ENCODE assay signal across 22 cellular contexts in the genomic region with DNA sequence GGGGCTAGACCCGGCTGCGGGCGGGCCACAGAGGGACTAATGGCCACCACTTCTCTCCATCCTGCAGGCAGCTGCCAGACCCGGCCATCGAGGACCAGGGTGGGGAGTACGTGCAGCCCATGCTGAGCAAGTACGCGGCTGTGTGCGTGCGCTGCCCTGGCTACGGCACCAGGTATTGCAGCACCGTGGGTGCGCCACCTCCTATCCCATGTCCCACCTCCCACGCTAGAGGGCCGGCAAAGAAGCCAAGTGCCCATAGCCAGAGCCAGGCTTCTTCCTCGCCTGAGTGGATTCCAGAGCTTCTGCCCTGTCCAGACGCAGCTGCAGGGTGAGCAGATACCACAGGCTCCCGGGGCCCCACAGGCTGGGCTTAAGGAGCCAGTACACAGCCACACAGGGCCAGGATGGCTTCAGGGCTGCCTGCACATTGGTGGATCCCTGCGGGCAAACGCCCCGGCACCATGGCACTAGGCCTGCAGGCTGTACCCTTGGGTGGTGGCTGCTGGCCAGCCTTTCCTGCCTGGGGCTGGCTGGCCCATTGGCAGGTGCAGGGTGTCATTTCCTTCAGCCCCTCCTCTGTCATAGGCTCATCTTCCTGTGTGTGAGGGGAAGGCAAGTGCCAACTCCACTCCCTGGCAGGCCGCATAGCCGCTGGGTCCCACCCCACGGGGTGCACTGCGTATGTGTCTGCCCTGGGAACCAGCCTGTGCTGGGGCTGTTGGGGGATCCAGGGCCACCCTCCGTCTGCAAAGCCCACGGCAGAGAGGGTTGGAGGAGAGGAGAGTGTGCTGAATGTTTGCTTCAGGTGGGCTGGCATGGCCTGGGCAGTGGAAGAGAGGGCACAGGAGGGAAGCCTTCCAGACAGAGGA. TPM values are rescaled to one million over a fixed set of nuclear protein-coding genes. Genes with fewer than 3 reads are reported as not detected.
DNase-seq lines count a peak whose midpoint lies in the region; ATAC-seq, FAIRE-seq and TF ChIP-seq lines count a peak whose summit lies in the region.
"Had no signal": no experiment of that assay in that cellular context is flagged by ENCODE, and none has a peak within 500 bp of the region (broad histone marks: within the 10 kb centered on the region; RNA-seq: fewer than 3 reads in every experiment).

No MANE protein-coding gene starts in this region.

- H3K9me2 ChIP-seq in GM23338 (ENCODE audit: insufficient read depth), result no peaks in the 10 kb centered on the region

- H3K79me2 ChIP-seq in GM23338 (replicated peaks; ENCODE audit: insufficient read depth) (no peaks in the 10 kb centered on the region), K562 (ENCODE audit: control insufficient read depth, insufficient read depth, low read length) (peaks cover 16% of the 10 kb centered on the region; the same call in 2 of the 3 replicates)

- H4K20me1 ChIP-seq in GM23338 (replicated peaks; ENCODE audit: insufficient read depth), result no peaks in the 10 kb centered on the region
- H4K20me1 ChIP-seq in K562 (replicated peaks; ENCODE audit: control insufficient read depth, insufficient read depth, low read length), result peaks cover 22% of the 10 kb centered on the region; the same call in 1 of the 2 replicates

- ATAC-seq in GM23338 (peak; percentile 56), K562 (no peak), natural killer cell (peak; percentile 24 to 78 (median 74)), HG02642 (IDR thresholded peaks at IDR 0.05; ENCODE audit: poor library complexity, unreplicated experiment) (no peak)
- ATAC-seq: activated naive CD4-positive, alpha-beta T cell treated with anti-CD3 and anti-CD28 coated beads, Interleukin-2, amount 50 U/mL, for 72 hours; GM12878 had no signal

- TF ChIP-seq CTCF in GM23338 (conservative IDR thresholded peaks at IDR 0.05; ENCODE audit: low read depth in 2 of 2) (no peak), K562 (IDR thresholded peaks at IDR 0.05 in 2 of 3, conservative IDR thresholded peaks at IDR 0.05 in 1 of 3; ENCODE audit: insufficient read depth in 2 of 3, low read depth in 1 of 3, low read length in 3 of 3) (peak in 1 of 3 experiments; percentile 45; a peak in 2 of 6 replicates), natural killer cell (IDR thresholded peaks at IDR 0.05) (no peak)

- H3K27me3 Mint-ChIP-seq in GM23338 (ENCODE audit: insufficient read depth, low read depth, poor library complexity) (peaks cover 5% of the 10 kb centered on the region), natural killer cell (ENCODE audit: low read depth in 2 of 2) (no peaks in the 10 kb centered on the region)
- H3K27me3 Mint-ChIP-seq: CD4-positive, CD25-positive, alpha-beta regulatory T cell; progenitor cell of endocrine pancreas had no signal

- 0 out of 2 replicates have a peak, but pooled peaks cover 8% of the 10 kb centered on the region for H3F3A ChIP-seq in GM23338 (replicated peaks; ENCODE audit: low read depth)

- BruUV-seq in K562 (replicated peaks; lab: Mats Ljungman, UMichigan), result no TSS peak

- no peak for TF ChIP-seq POLR2A in K562 (conservative IDR thresholded peaks at IDR 0.05)

- no peak for FAIRE-seq in K562 (lab: Jason Lieb, UNC)
- FAIRE-seq: astrocyte, GM12878, small intestine had no signal

- intact Hi-C loops in K562 (cut with micrococcal nuclease) (no loop called here), natural killer cell (cut with micrococcal nuclease) (no loop called here)

- CTCF ChIA-PET in K562 (lab: Yijun Ruan, JAX; ENCODE audit: low intra/inter-chr PET ratio), result no interaction called here

- POLR2A ChIA-PET in K562 (lab: Yijun Ruan, JAX), result interaction anchor here (0.6 to 5.0 kb wide), 10 partner anchors 7 to 460 kb away, joined by 3 to 77 read pairs (median 4); no protein-coding TSS in a partner anchor

- H3K9ac ChIP-seq in K562 (ENCODE audit: insufficient read depth in 1 of 2, low read depth in 2 of 2, low read length in 2 of 2), result peak overlapping the region in 1 of 2 experiments; percentile 59; a peak in 2 of 4 replicates

- H3K4me3 Mint-ChIP-seq in GM23338, result no peak overlapping the region
- H3K4me3 Mint-ChIP-seq in natural killer cell, result peak overlapping the region; percentile 73
- H3K4me3 Mint-ChIP-seq: CD4-positive, CD25-positive, alpha-beta regulatory T cell; mesothelial cell of epicardium had no signal

- in situ Hi-C loops in K562 (cut with MboI), result no loop called here

- H2AFZ ChIP-seq in GM23338 (no peak overlapping the region), K562 (ENCODE audit: low read depth, low read length) (no peak overlapping the region)

- TF ChIP-seq EP300 in K562 (IDR thresholded peaks at IDR 0.05; ENCODE audit: low read length), result no peak

- no peaks in the 10 kb centered on the region for H3K9me3 ChIP-seq in K562 (replicated peaks; ENCODE audit: control insufficient read depth, insufficient read depth, low read depth, low read length)
- H3K9me3 ChIP-seq: esophagus muscularis mucosa, tibial artery had no signal

- H3K4me3 ChIP-seq in GM23338, result no peak overlapping the region
- no peak overlapping the region for H3K4me3 ChIP-seq in K562
- H3K4me3 ChIP-seq: esophagus muscularis mucosa, GM12878, tibial artery had no signal

- H3K27me3 ChIP-seq in GM23338 (ENCODE audit: insufficient read depth) (no peaks in the 10 kb centered on the region), K562 (ENCODE audit: control insufficient read depth in 2 of 2, insufficient read depth in 2 of 2, low read length in 2 of 2) (no peaks in the 10 kb centered on the region)
- H3K27me3 ChIP-seq: esophagus muscularis mucosa, tibial artery had no signal

- H3K27ac Mint-ChIP-seq in GM23338 (no peak overlapping the region), natural killer cell (peak overlapping the region; percentile 64)
- H3K27ac Mint-ChIP-seq: CD4-positive, CD25-positive, alpha-beta regulatory T cell; mesothelial cell of epicardium; progenitor cell of endocrine pancreas had no signal

- no peaks in the 10 kb centered on the region for H3K4me1 ChIP-seq in GM23338 (ENCODE audit: insufficient read depth)
- peaks cover 18 to 68% of the 10 kb centered on the region in 2 experiments for H3K4me1 ChIP-seq in K562 (replicated peaks in 1 of 2; ENCODE audit: control insufficient read depth in 2 of 2, insufficient read depth in 2 of 2, low read length in 2 of 2)
- H3K4me1 ChIP-seq: esophagus muscularis mucosa, tibial artery had no signal

- peaks cover 21% of the 10 kb centered on the region for H3K9me1 ChIP-seq in K562 (ENCODE audit: control insufficient read depth, insufficient read depth, low read length)

- H3K4me2 ChIP-seq in GM23338 (no peak overlapping the region), K562 (ENCODE audit: insufficient read depth, low read length) (no peak overlapping the region)

- H3K9me3 Mint-ChIP-seq in GM23338 (no peaks in the 10 kb centered on the region), natural killer cell (no peaks in the 10 kb centered on the region)
- H3K9me3 Mint-ChIP-seq: activated naive CD4-positive, alpha-beta T cell treated with anti-CD3 and anti-CD28 coated beads, Interleukin-2, amount 50 U/mL, for 72 hours; CD4-positive, CD25-positive, alpha-beta regulatory T cell; mesothelial cell of epicardium had no signal

- DNase-seq in GM23338 (ENCODE audit: low spot score), result peak; percentile 44
- DNase-seq in K562 (ENCODE audit: extremely low read depth in 1 of 4, low spot score in 3 of 4), result no peak
- DNase-seq in natural killer cell, result no peak
- DNase-seq in NCI-H1092 (lab: John Stamatoyannopoulos, UW), result no peak
- DNase-seq in DMS53 (lab: John Stamatoyannopoulos, UW), result no peak
- DNase-seq: activated CD4-positive, alpha-beta T cell treated with anti-CD3 and anti-CD28 coated beads for 1 hour; CD4-positive, CD25-positive, alpha-beta regulatory T cell; DMS153; NCI-H1694; NCI-H2171 treated with DMSO at 0.1 percent for 48 hours; NCI-H526; small intestine; stimulated activated naive CD4-positive, alpha-beta T cell treated with Interleukin-2 at 50 U/mL for 16 hours; SW 1271; tibial artery had no signal

- H3K27ac ChIP-seq in GM23338 (ENCODE audit: low read depth) (no peak overlapping the region), K562 (ENCODE audit: extremely low read depth, low read depth, low read length) (no peak overlapping the region)
- H3K27ac ChIP-seq: esophagus muscularis mucosa, tibial artery had no signal

- H3K36me3 Mint-ChIP-seq in GM23338 (ENCODE audit: low read depth), result no peaks in the 10 kb centered on the region; the same call in 2 of the 3 replicates
- H3K36me3 Mint-ChIP-seq in natural killer cell, result no peaks in the 10 kb centered on the region
- H3K36me3 Mint-ChIP-seq: activated naive CD4-positive, alpha-beta T cell treated with anti-CD3 and anti-CD28 coated beads, Interleukin-2, amount 50 U/mL, for 72 hours had no signal

- no peak for TF ChIP-seq RAD21 in K562 (CRISPR knock-in tag; conservative IDR thresholded peaks at IDR 0.05 in 1 of 2, IDR thresholded peaks at IDR 0.05 in 1 of 2)

- H3K36me3 ChIP-seq in GM23338 (ENCODE audit: insufficient read depth) (no peaks in the 10 kb centered on the region), K562 (ENCODE audit: control insufficient read depth, insufficient read depth, low read length) (peaks cover 48% of the 10 kb centered on the region)

- no peaks in the 10 kb centered on the region for H3K4me1 Mint-ChIP-seq in GM23338
- peaks cover 23 to 28% of the 10 kb centered on the region in 2 donors for H3K4me1 Mint-ChIP-seq in natural killer cell

- 91% methylated on average over 27 of the region's 27 CpGs for WGBS in K562 (ENCODE audit: insufficient coverage, low coverage, missing lambda C conversion rate)

RNA-seq across cellular contexts. Expression of a gene that starts 16.5 kb away (rescaled TPM):
- total RNA-seq in GM23338 (2014; rRNA removed; shearing (Covaris generic)), result 41.6 and 48.9 TPM in 2 replicates
- polyA plus RNA-seq in GM23338 (2016; fragmentation: Nextera tagmentation; extraction: Ambion mirVana), result 11.4 and 12.2 TPM in 2 replicates
- 638 and 1,105 TPM in 2 replicates for total RNA-seq in K562 (2011; cell fraction: chromatin; rRNA removed; ENCODE audit: low replicate concordance)
- total RNA-seq in K562 (2011; cell fraction: nucleolus; rRNA removed), result 550 and 577 TPM in 2 replicates
- total RNA-seq in K562 (2011; cell fraction: nucleoplasm; rRNA removed), result 502 and 511 TPM in 2 replicates
- total RNA-seq in K562 (2014; rRNA removed), result 107 and 108 TPM in 2 replicates
- total RNA-seq in K562 (2014; rRNA removed; fragmentation: Illumina TruSeq; extraction: Trizol), result 43.7 and 49.4 TPM in 2 replicates
- 80.1 and 81.2 TPM in 2 replicates for total RNA-seq in K562 (2015; rRNA removed; fragmentation: Illumina TruSeq; extraction: Trizol)
- 116 and 119 TPM in 2 replicates for total RNA-seq in K562 (2021)
- 81.8 and 155 TPM in 2 replicates for polyA plus RNA-seq in K562 (2011; rRNA removed)
- 51.2 and 92.7 TPM in 2 replicates for polyA plus RNA-seq in K562 (2011; cell fraction: cytosol; rRNA removed)
- 1,167 and 1,418 TPM in 2 replicates for polyA plus RNA-seq in K562 (2011; cell fraction: nucleus; rRNA removed)
- 76.7 and 85.3 TPM in 2 replicates for polyA plus RNA-seq in K562 (2012)
- polyA plus RNA-seq in K562 (2014; fragmentation: Illumina TruSeq; extraction: Trizol), result 70.4 and 75.0 TPM in 2 replicates
- 1 to 10 TPM; 5.9 to 7.7 TPM for polyA plus RNA-seq in K562 (2014; fragmentation: Nextera tagmentation; extraction: Ambion mirVana)
- 135 and 144 TPM in 2 replicates for polyA plus RNA-seq in K562 (2014; rRNA removed)
- 62.1 and 82.0 TPM in 2 replicates for polyA minus RNA-seq in K562 (2011; rRNA and poly(A)+ RNA removed)
- polyA minus RNA-seq in K562 (2011; cell fraction: cytosol; rRNA and poly(A)+ RNA removed), result 35.2 and 46.4 TPM in 2 replicates
- 210 and 349 TPM in 2 replicates for polyA minus RNA-seq in K562 (2011; cell fraction: nucleus; rRNA and poly(A)+ RNA removed)
- 10 to 100 TPM; 45.3 to 64.7 (median 64.0) TPM for total RNA-seq in natural killer cell

RNA-seq across cellular contexts. Expression of a gene that starts 42.6 kb away (rescaled TPM):
- 15.0 and 20.2 TPM in 2 replicates for total RNA-seq in GM23338 (2014; rRNA removed; shearing (Covaris generic))
- polyA plus RNA-seq in GM23338 (2016; fragmentation: Nextera tagmentation; extraction: Ambion mirVana), result 6.7 and 6.9 TPM in 2 replicates
- total RNA-seq in K562 (2011; cell fraction: chromatin; rRNA removed; ENCODE audit: low replicate concordance), result 160 and 395 TPM in 2 replicates
- total RNA-seq in K562 (2011; cell fraction: nucleolus; rRNA removed), result 227 and 229 TPM in 2 replicates
- total RNA-seq in K562 (2011; cell fraction: nucleoplasm; rRNA removed), result 196 and 211 TPM in 2 replicates
- total RNA-seq in K562 (2014; rRNA removed), result 70.1 and 95.8 TPM in 2 replicates
- 36.1 and 45.9 TPM in 2 replicates for total RNA-seq in K562 (2014; rRNA removed; fragmentation: Illumina TruSeq; extraction: Trizol)
- total RNA-seq in K562 (2015; rRNA removed; fragmentation: Illumina TruSeq; extraction: Trizol), result 55.8 and 57.2 TPM in 2 replicates
- 94.1 and 97.3 TPM in 2 replicates for total RNA-seq in K562 (2021)
- 94.9 and 115 TPM in 2 replicates for polyA plus RNA-seq in K562 (2011; rRNA removed)
- 157 and 209 TPM in 2 replicates for polyA plus RNA-seq in K562 (2011; cell fraction: cytosol; rRNA removed)
- polyA plus RNA-seq in K562 (2011; cell fraction: nucleus; rRNA removed), result 157 and 195 TPM in 2 replicates
- polyA plus RNA-seq in K562 (2012), result 68.2 and 73.0 TPM in 2 replicates
- 88.3 and 89.4 TPM in 2 replicates for polyA plus RNA-seq in K562 (2014; fragmentation: Illumina TruSeq; extraction: Trizol)
- polyA plus RNA-seq in K562 (2014; fragmentation: Nextera tagmentation; extraction: Ambion mirVana), result 10 to 100 TPM; 15.5 to 17.5 TPM
- 89.6 and 92.5 TPM in 2 replicates for polyA plus RNA-seq in K562 (2014; rRNA removed)
- 130 and 186 TPM in 2 replicates for polyA minus RNA-seq in K562 (2011; rRNA and poly(A)+ RNA removed)
- polyA minus RNA-seq in K562 (2011; cell fraction: cytosol; rRNA and poly(A)+ RNA removed), result 73.2 and 76.1 TPM in 2 replicates
- 63.1 and 85.0 TPM in 2 replicates for polyA minus RNA-seq in K562 (2011; cell fraction: nucleus; rRNA and poly(A)+ RNA removed)
- total RNA-seq in natural killer cell, result 10 to 100 TPM; 33.3 to 53.0 (median 46.2) TPM

RNA-seq across cellular contexts. Expression of a gene that starts 46.9 kb away (rescaled TPM):
- total RNA-seq in GM23338 (2014; rRNA removed; shearing (Covaris generic)), result 87.3 and 122 TPM in 2 replicates
- 15.3 and 15.6 TPM in 2 replicates for polyA plus RNA-seq in GM23338 (2016; fragmentation: Nextera tagmentation; extraction: Ambion mirVana)
- 114 and 328 TPM in 2 replicates for total RNA-seq in K562 (2011; cell fraction: chromatin; rRNA removed; ENCODE audit: low replicate concordance)
- 214 and 270 TPM in 2 replicates for total RNA-seq in K562 (2011; cell fraction: nucleolus; rRNA removed)
- 106 and 131 TPM in 2 replicates for total RNA-seq in K562 (2011; cell fraction: nucleoplasm; rRNA removed)
- 49.3 and 54.2 TPM in 2 replicates for total RNA-seq in K562 (2014; rRNA removed)
- 2.2 and 4.5 TPM in 2 replicates for total RNA-seq in K562 (2014; rRNA removed; fragmentation: Illumina TruSeq; extraction: Trizol)
- total RNA-seq in K562 (2015; rRNA removed; fragmentation: Illumina TruSeq; extraction: Trizol), result 13.3 and 15.6 TPM in 2 replicates
- 46.5 and 50.6 TPM in 2 replicates for total RNA-seq in K562 (2021)
- 35.2 and 71.6 TPM in 2 replicates for polyA plus RNA-seq in K562 (2011; rRNA removed)
- polyA plus RNA-seq in K562 (2011; cell fraction: cytosol; rRNA removed), result 134 and 673 TPM in 2 replicates
- polyA plus RNA-seq in K562 (2011; cell fraction: nucleus; rRNA removed), result 407 and 424 TPM in 2 replicates
- polyA plus RNA-seq in K562 (2012), result 30.0 and 31.2 TPM in 2 replicates
- polyA plus RNA-seq in K562 (2014; fragmentation: Illumina TruSeq; extraction: Trizol), result 8.0 and 15.9 TPM in 2 replicates
- polyA plus RNA-seq in K562 (2014; fragmentation: Nextera tagmentation; extraction: Ambion mirVana), result under 1 TPM; 0.03 to 0.17 TPM
- polyA plus RNA-seq in K562 (2014; rRNA removed), result 42.5 and 97.4 TPM in 2 replicates
- 15.1 and 15.6 TPM in 2 replicates for polyA minus RNA-seq in K562 (2011; rRNA and poly(A)+ RNA removed)
- polyA minus RNA-seq in K562 (2011; cell fraction: cytosol; rRNA and poly(A)+ RNA removed), result 24.6 and 52.4 TPM in 2 replicates
- polyA minus RNA-seq in K562 (2011; cell fraction: nucleus; rRNA and poly(A)+ RNA removed), result 96.8 and 145 TPM in 2 replicates
- total RNA-seq in natural killer cell, result 10 to 100 TPM; 37.8 to 62.0 (median 38.7) TPM

RNA-seq across cellular contexts. Expression of a gene that starts 52.4 kb away (rescaled TPM):
- total RNA-seq in GM23338 (2014; rRNA removed; shearing (Covaris generic)), result 987 and 1,206 TPM in 2 replicates
- polyA plus RNA-seq in GM23338 (2016; fragmentation: Nextera tagmentation; extraction: Ambion mirVana), result 988 and 1,014 TPM in 2 replicates
- 525 and 801 TPM in 2 replicates for total RNA-seq in K562 (2011; cell fraction: chromatin; rRNA removed; ENCODE audit: low replicate concordance)
- 523 and 591 TPM in 2 replicates for total RNA-seq in K562 (2011; cell fraction: nucleolus; rRNA removed)
- 545 and 554 TPM in 2 replicates for total RNA-seq in K562 (2011; cell fraction: nucleoplasm; rRNA removed)
- total RNA-seq in K562 (2014; rRNA removed), result 2,045 and 2,260 TPM in 2 replicates
- total RNA-seq in K562 (2014; rRNA removed; fragmentation: Illumina TruSeq; extraction: Trizol), result 1,191 and 1,409 TPM in 2 replicates
- total RNA-seq in K562 (2015; rRNA removed; fragmentation: Illumina TruSeq; extraction: Trizol), result 1,591 and 1,659 TPM in 2 replicates
- 1,289 and 1,311 TPM in 2 replicates for total RNA-seq in K562 (2021)
- polyA plus RNA-seq in K562 (2011; rRNA removed), result 1,082 and 1,351 TPM in 2 replicates
- polyA plus RNA-seq in K562 (2011; cell fraction: cytosol; rRNA removed), result 950 and 1,655 TPM in 2 replicates
- 1,008 and 1,512 TPM in 2 replicates for polyA plus RNA-seq in K562 (2011; cell fraction: nucleus; rRNA removed)
- polyA plus RNA-seq in K562 (2012), result 795 and 1,074 TPM in 2 replicates
- polyA plus RNA-seq in K562 (2014; fragmentation: Illumina TruSeq; extraction: Trizol), result 1,518 and 1,621 TPM in 2 replicates
- polyA plus RNA-seq in K562 (2014; fragmentation: Nextera tagmentation; extraction: Ambion mirVana), result 100 to 1,000 TPM; 162 to 207 TPM
- 2,237 and 2,891 TPM in 2 replicates for polyA plus RNA-seq in K562 (2014; rRNA removed)
- 896 and 959 TPM in 2 replicates for polyA minus RNA-seq in K562 (2011; rRNA and poly(A)+ RNA removed)
- polyA minus RNA-seq in K562 (2011; cell fraction: cytosol; rRNA and poly(A)+ RNA removed), result 618 and 835 TPM in 2 replicates
- polyA minus RNA-seq in K562 (2011; cell fraction: nucleus; rRNA and poly(A)+ RNA removed), result 183 and 414 TPM in 2 replicates
- total RNA-seq in natural killer cell, result 10 to 100 TPM; 54.0 to 61.0 (median 56.3) TPM

RNA-seq across cellular contexts. Expression of a gene that starts 53.5 kb away (rescaled TPM):
- 56.4 and 61.3 TPM in 2 replicates for total RNA-seq in GM23338 (2014; rRNA removed; shearing (Covaris generic))
- polyA plus RNA-seq in GM23338 (2016; fragmentation: Nextera tagmentation; extraction: Ambion mirVana), result 41.3 and 42.9 TPM in 2 replicates
- 249 and 785 TPM in 2 replicates for total RNA-seq in K562 (2011; cell fraction: chromatin; rRNA removed; ENCODE audit: low replicate concordance)
- total RNA-seq in K562 (2011; cell fraction: nucleolus; rRNA removed), result 623 and 778 TPM in 2 replicates
- total RNA-seq in K562 (2011; cell fraction: nucleoplasm; rRNA removed), result 344 and 378 TPM in 2 replicates
- 203 and 254 TPM in 2 replicates for total RNA-seq in K562 (2014; rRNA removed)
- 31.5 and 47.4 TPM in 2 replicates for total RNA-seq in K562 (2014; rRNA removed; fragmentation: Illumina TruSeq; extraction: Trizol)
- total RNA-seq in K562 (2015; rRNA removed; fragmentation: Illumina TruSeq; extraction: Trizol), result 151 and 170 TPM in 2 replicates
- 222 and 242 TPM in 2 replicates for total RNA-seq in K562 (2021)
- polyA plus RNA-seq in K562 (2011; rRNA removed), result 102 and 189 TPM in 2 replicates
- 155 and 253 TPM in 2 replicates for polyA plus RNA-seq in K562 (2011; cell fraction: cytosol; rRNA removed)
- 1,476 and 1,701 TPM in 2 replicates for polyA plus RNA-seq in K562 (2011; cell fraction: nucleus; rRNA removed)
- 173 and 189 TPM in 2 replicates for polyA plus RNA-seq in K562 (2012)
- 140 and 177 TPM in 2 replicates for polyA plus RNA-seq in K562 (2014; fragmentation: Illumina TruSeq; extraction: Trizol)
- 1 to 10 TPM; 1.6 to 6.6 TPM for polyA plus RNA-seq in K562 (2014; fragmentation: Nextera tagmentation; extraction: Ambion mirVana)
- polyA plus RNA-seq in K562 (2014; rRNA removed), result 258 and 265 TPM in 2 replicates
- polyA minus RNA-seq in K562 (2011; rRNA and poly(A)+ RNA removed), result 57.9 and 72.9 TPM in 2 replicates
- polyA minus RNA-seq in K562 (2011; cell fraction: cytosol; rRNA and poly(A)+ RNA removed), result 87.3 and 128 TPM in 2 replicates
- 286 and 369 TPM in 2 replicates for polyA minus RNA-seq in K562 (2011; cell fraction: nucleus; rRNA and poly(A)+ RNA removed)
- 100 to 1,000 TPM in 1 of 3 donors, 10 to 100 TPM in 2; 86.4 to 104 (median 86.5) TPM for total RNA-seq in natural killer cell

Comparison
In these comparisons a context has a peak if more than half of its experiments do, and no peak if none do; other contexts are left out.
1. ATAC-seq: peak in GM23338 (single experiment) and natural killer cell (3 of 3); none in K562 (single experiment) and HG02642 (single experiment).